ENCODE assay signal across 25 cellular contexts in genomic region chr3:52184690-52185089, GRCh38. TPM values are rescaled to one million over a fixed set of nuclear protein-coding genes. Genes with fewer than 3 reads are reported as not detected.
DNase-seq lines count a peak whose midpoint lies in the region; ATAC-seq, FAIRE-seq and TF ChIP-seq lines count a peak whose summit lies in the region.
"Had no signal": no experiment of that assay in that cellular context is flagged by ENCODE, and none has a peak within 500 bp of the region (broad histone marks: within the 10 kb centered on the region; RNA-seq: fewer than 3 reads in every experiment).

No MANE protein-coding gene starts in this region.

- H3K9me3 Mint-ChIP-seq in type B pancreatic cell (no peaks in the 10 kb centered on the region), natural killer cell (no peaks in the 10 kb centered on the region)
- H3K9me3 Mint-ChIP-seq: CD4-positive, CD25-positive, alpha-beta regulatory T cell; H9; HFFc6; IgD-negative memory B cell had no signal

- DNase-seq in right atrium auricular region (ENCODE audit: low spot score) (no peak), Right ventricle myocardium inferior (ENCODE audit: missing footprints) (no peak), HTR-8/SVneo (ENCODE audit: insufficient read length, low spot score) (no peak), posterior vena cava (ENCODE audit: low spot score) (peak; percentile 61), type B pancreatic cell (ENCODE audit: extremely low spot score, unreplicated experiment) (no peak), amniotic stem cell (lab: John Stamatoyannopoulos, UW) (no peak), G401 (ENCODE audit: low spot score) (no peak), natural killer cell (no peak)
- DNase-seq: CD4-positive, CD25-positive, alpha-beta regulatory T cell; DMS79; H9; HFFc6; Karpas-422; MV-4-11; NCI-H1105 treated with DMSO at 0.1 percent for 48 hours; NCI-H2029 treated with DMSO at 0.1 percent for 48 hours; NCI-H345; NCI-H524; NCI-H774; NK-92 treated with Interleukin-12 subunit alpha and Interleukin-12 subunit beta, amount 100 ng/mL, for 24 hours had no signal

- no peak overlapping the region for H3K4me3 ChIP-seq in right atrium auricular region
- H3K4me3 ChIP-seq: A549, SJCRH30 had no signal

- H3K27me3 ChIP-seq in right atrium auricular region: no peaks in the 10 kb centered on the region
- H3K27me3 ChIP-seq: SJCRH30 had no signal

- no peak for ATAC-seq in Right ventricle myocardium inferior
- no peak for ATAC-seq in natural killer cell
- ATAC-seq: A549 had no signal

- H3K4me3 Mint-ChIP-seq in type B pancreatic cell: no peak overlapping the region
- H3K4me3 Mint-ChIP-seq in natural killer cell: no peak overlapping the region
- H3K4me3 Mint-ChIP-seq: B cell; CD4-positive, CD25-positive, alpha-beta regulatory T cell; H9; HFFc6; IgD-negative memory B cell had no signal

- H3K27ac Mint-ChIP-seq in type B pancreatic cell (peak overlapping the region; percentile 32), natural killer cell (no peak overlapping the region)
- H3K27ac Mint-ChIP-seq: B cell, H9, HFFc6, IgD-negative memory B cell had no signal

- H3K4me1 Mint-ChIP-seq in type B pancreatic cell (ENCODE audit: unreplicated experiment): peaks cover 14% of the 10 kb centered on the region
- H3K4me1 Mint-ChIP-seq in natural killer cell: peaks cover 24% of the 10 kb centered on the region in 2 donors

- H3K9me3 ChIP-seq in right atrium auricular region: no peaks in the 10 kb centered on the region
- H3K9me3 ChIP-seq: A549, SJCRH30 had no signal

- H3K27ac ChIP-seq in right atrium auricular region: peak overlapping the region; percentile 19 to 47
- H3K27ac ChIP-seq: A549, SJCRH30 had no signal

- H3K4me1 ChIP-seq in right atrium auricular region: peaks cover 0 to 5% of the 10 kb centered on the region in 2 donors
- H3K4me1 ChIP-seq: A549 had no signal

- in situ Hi-C loops in G401 (cut with HindIII; ENCODE audit: low sequenced_read_pairs): no loop called here

- H3K36me3 Mint-ChIP-seq in type B pancreatic cell: no peaks in the 10 kb centered on the region
- no peaks in the 10 kb centered on the region for H3K36me3 Mint-ChIP-seq in natural killer cell
- H3K36me3 Mint-ChIP-seq: CD4-positive, CD25-positive, alpha-beta regulatory T cell had no signal

- H3K27me3 Mint-ChIP-seq in type B pancreatic cell: no peaks in the 10 kb centered on the region
- H3K27me3 Mint-ChIP-seq in natural killer cell (ENCODE audit: low read depth in 2 of 2): no peaks in the 10 kb centered on the region
- H3K27me3 Mint-ChIP-seq: B cell; CD4-positive, CD25-positive, alpha-beta regulatory T cell; IgD-negative memory B cell had no signal

- no peaks in the 10 kb centered on the region for H3K36me3 ChIP-seq in right atrium auricular region
- H3K36me3 ChIP-seq: SJCRH30 had no signal

- intact Hi-C loops in Right ventricle myocardium inferior (cut with DNase I) (no loop called here), posterior vena cava (cut with DNase I) (no loop called here), natural killer cell (cut with micrococcal nuclease) (no loop called here)

- FAIRE-seq in HTR-8/SVneo (lab: Jason Lieb, UNC): peak; percentile 28
- FAIRE-seq: A549 had no signal

- TF ChIP-seq CTCF in right atrium auricular region (IDR thresholded peaks at IDR 0.05) (no peak), type B pancreatic cell (conservative IDR thresholded peaks at IDR 0.05) (no peak), natural killer cell (IDR thresholded peaks at IDR 0.05) (no peak)

RNA-seq across cellular contexts. Expression of gene ALAS1, which starts 13.3 kb away (rescaled TPM):
- 100 to 1,000 TPM in 1 of 2 donors, 10 to 100 TPM in 1; 69.7 to 103 TPM for total RNA-seq in right atrium auricular region
- total RNA-seq in Right ventricle myocardium inferior: 186 TPM
- 10 to 100 TPM; 28.5 to 31.4 TPM for total RNA-seq in posterior vena cava
- total RNA-seq in type B pancreatic cell (ENCODE audit: low replicate concordance): 57.1 and 60.8 TPM in 2 replicates
- 66.7 and 73.0 TPM in 2 replicates for total RNA-seq in G401 (2014; rRNA removed; shearing (Covaris generic))
- total RNA-seq in natural killer cell: 10 to 100 TPM; 17.0 to 34.5 (median 33.4) TPM

RNA-seq across cellular contexts. Expression of gene POC1A, which starts 30.5 kb away (rescaled TPM):
- total RNA-seq in right atrium auricular region (under 1 TPM; 0.47 to 0.78 TPM), Right ventricle myocardium inferior (1.7 TPM), posterior vena cava (1 to 10 TPM; 1.7 to 1.9 TPM), type B pancreatic cell (ENCODE audit: low replicate concordance) (10.5 and 19.1 TPM in 2 replicates), natural killer cell (1 to 10 TPM; 1.3 to 2.6 (median 2.4) TPM)
- 22.8 and 32.2 TPM in 2 replicates for total RNA-seq in G401 (2014; rRNA removed; shearing (Covaris generic))

RNA-seq across cellular contexts. Expression of gene TLR9, which starts 40.8 kb away (rescaled TPM):
- total RNA-seq in right atrium auricular region (not detected), Right ventricle myocardium inferior (0.38 TPM), posterior vena cava (under 1 TPM; 0.46 to 0.52 TPM), type B pancreatic cell (ENCODE audit: low replicate concordance) (0.22 TPM in 1 of 2 replicates, not detected in the other), natural killer cell (under 1 TPM in 2 of 3 donors, not detected in 1; 0.20 to 0.21 TPM)
- 0.07 TPM in 1 of 2 replicates, not detected in the other for total RNA-seq in G401 (2014; rRNA removed; shearing (Covaris generic))
- total RNA-seq: H9, HFFc6, M059J, SJCRH30 had no signal

RNA-seq across cellular contexts. Expression of gene TWF2, which starts 54.3 kb away (rescaled TPM):
- total RNA-seq in right atrium auricular region (10 to 100 TPM; 54.4 to 58.6 TPM), Right ventricle myocardium inferior (120 TPM), posterior vena cava (10 to 100 TPM; 40.0 to 51.0 TPM), type B pancreatic cell (ENCODE audit: low replicate concordance) (33.7 and 39.3 TPM in 2 replicates), natural killer cell (10 to 100 TPM; 49.2 to 76.6 (median 52.0) TPM)
- total RNA-seq in G401 (2014; rRNA removed; shearing (Covaris generic)): 237 and 258 TPM in 2 replicates
